ENCODE assay signal across 12 cellular contexts in the genomic region with DNA sequence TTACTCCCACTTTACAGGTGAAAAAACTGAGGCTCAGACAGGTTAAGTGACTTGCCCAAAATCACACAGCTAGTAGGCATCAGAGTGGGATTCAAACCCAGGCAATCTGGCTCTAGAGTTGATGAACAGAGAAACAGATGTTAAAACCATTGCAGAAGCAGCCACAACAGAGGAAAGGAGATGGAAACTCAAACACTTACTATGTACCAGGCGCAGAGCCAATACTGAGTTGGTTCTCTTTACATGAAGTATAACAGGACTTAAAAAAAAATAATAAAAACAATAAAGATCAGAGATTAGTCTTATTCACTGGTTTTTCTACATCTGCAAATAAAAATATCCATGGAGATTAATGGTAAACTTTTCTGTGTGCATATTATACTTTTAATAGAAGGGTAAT.
"Had no signal": no experiment of that assay in that cellular context is flagged by ENCODE, and none has a peak within 500 bp of the region (broad histone marks: within the 10 kb centered on the region; RNA-seq: fewer than 3 reads in every experiment).

No MANE protein-coding gene starts in this region.

- H3K27me3 ChIP-seq: breast epithelium had no signal

- H3K9me3 ChIP-seq: breast epithelium, mucosa of descending colon had no signal

- H3K4me3 ChIP-seq: breast epithelium, mucosa of descending colon had no signal

- H3K4me1 ChIP-seq: breast epithelium had no signal

- H3K27ac ChIP-seq: breast epithelium had no signal

- DNase-seq: activated CD4-positive, alpha-beta T cell treated with anti-CD3 and anti-CD28 coated beads, Interleukin-2, amount 50 U/mL, for 1 hour; activated CD4-positive, CD25-positive, alpha-beta regulatory T cell; activated naive CD4-positive, alpha-beta T cell treated with anti-CD3 and anti-CD28 coated beads, Interleukin-2, amount 50 U/mL, for 16 hours; activated T-cell treated with anti-CD3 and anti-CD28 coated beads for 4 hours; glutamatergic neuron; mucosa of descending colon; naive thymus-derived CD8-positive, alpha-beta T cell; stimulated activated CD4-positive, alpha-beta T cell treated with anti-CD3 and anti-CD28 coated beads, Interleukin-2, amount 100 ng/mL, for 24 hours; stimulated activated naive B cell treated with anti-CD40 and anti-IgM and Interleukin-4, amounts not matched to agents 10 μg/mL and 1 μg/mL and 100 μg/mL, for 72 hours had no signal

- ATAC-seq: left lobe of liver; mucosa of descending colon; naive thymus-derived CD8-positive, alpha-beta T cell; sciatic nerve; stimulated activated naive B cell treated with anti-CD40 and anti-IgM and Interleukin-4, amounts not matched to agents 10 μg/mL and 1 μg/mL and 100 μg/mL, for 72 hours had no signal

- H3K36me3 ChIP-seq: breast epithelium had no signal
